5 cellular contexts compared by ENCODE assay signal in the genomic region with DNA sequence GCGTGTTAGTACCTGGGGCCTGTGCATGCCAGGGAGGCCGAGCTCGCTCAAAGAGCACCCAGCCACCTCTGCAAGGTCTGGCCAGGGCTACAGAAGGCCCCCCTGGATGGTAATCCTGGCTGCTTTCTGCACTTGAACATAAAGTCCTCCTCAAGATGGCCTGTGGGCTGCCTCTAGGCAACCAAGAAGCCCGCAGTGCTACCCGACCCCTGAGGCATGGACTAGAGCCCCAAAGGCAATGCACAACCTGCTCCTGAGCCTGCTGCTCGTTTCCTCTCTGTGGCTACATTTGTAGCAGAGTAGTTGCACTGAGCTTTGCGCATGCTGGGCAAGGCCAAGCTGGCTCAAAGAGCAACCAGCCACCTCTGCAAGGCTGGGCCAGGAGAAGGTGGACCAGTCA. TPM values are rescaled to one million over a fixed set of nuclear protein-coding genes. Genes with fewer than 3 reads are reported as not detected.
"Had no signal": no experiment of that assay in that cellular context is flagged by ENCODE, and none has a peak within 500 bp of the region (broad histone marks: within the 10 kb centered on the region; RNA-seq: fewer than 3 reads in every experiment).

No MANE protein-coding gene starts in this region.

RNA-seq across cellular contexts. Expression of a gene that starts 47.8 kb away (rescaled TPM):
- total RNA-seq: HepG2, HT-29, IMR-90, K562 had no signal
- polyA plus RNA-seq: HepG2, IgD-negative memory B cell, IMR-90, K562 had no signal
